Comparison of ENCODE assay signal across 8 cellular contexts in genomic region chr15:75452968-75453702, GRCh38. TPM values are rescaled to one million over a fixed set of nuclear protein-coding genes. Genes with fewer than 3 reads are reported as not detected.
DNase-seq lines count a peak whose midpoint lies in the region; ATAC-seq and TF ChIP-seq lines count a peak whose summit lies in the region.

No MANE protein-coding gene starts in this region.

- H4K20me1 ChIP-seq in SK-N-SH (ENCODE audit: insufficient read depth), result peaks cover 24% of the 10 kb centered on the region

- peak overlapping the region; percentile 93 for H3K18ac ChIP-seq in neuronal stem cell (ENCODE audit: low read length)

- peak overlapping the region; percentile 5 for H3K23ac ChIP-seq in neuronal stem cell (ENCODE audit: low read depth, low read length, poor library complexity)

- TF ChIP-seq EP300 in SK-N-SH (IDR thresholded peaks at IDR 0.05; ENCODE audit: borderline replicate concordance in 1 of 2, low read depth in 1 of 2, low read length in 1 of 2) (no peak), esophagus muscularis mucosa (IDR thresholded peaks at IDR 0.05) (no peak)

- H2AK5ac ChIP-seq in neuronal stem cell (ENCODE audit: low read depth, low read length), result peak overlapping the region; percentile 33

- TF ChIP-seq RAD21 in SK-N-SH (IDR thresholded peaks at IDR 0.05; ENCODE audit: low read length), result no peak

- no peak overlapping the region for H3K14ac ChIP-seq in neuronal stem cell (ENCODE audit: low read length)

- H3K27ac ChIP-seq in SK-N-SH (ENCODE audit: low read depth in 2 of 2, low read length in 1 of 2), result peak overlapping the region; percentile 96 to 99
- H3K27ac ChIP-seq in esophagus muscularis mucosa (replicated peaks in 1 of 4), result peak overlapping the region; percentile 97 to 100 (median 98)
- peak overlapping the region; percentile 94 for H3K27ac ChIP-seq in neuronal stem cell (replicated peaks; ENCODE audit: low read length)
- H3K27ac ChIP-seq in substantia nigra (ENCODE audit: low read depth, low read length, poor library complexity, severe bottlenecking), result peak overlapping the region; percentile 93

- ATAC-seq in SK-N-SH treated with all-trans-retinoic acid at 6 μM for 48 hours (no peak), HG03025 (IDR thresholded peaks at IDR 0.05; ENCODE audit: low FRiP score, unreplicated experiment) (no peak)

- peak overlapping the region; percentile 45 for H2BK5ac ChIP-seq in neuronal stem cell (ENCODE audit: low read length)

- H3K4me1 ChIP-seq in SK-N-SH (ENCODE audit: control insufficient read depth in 1 of 2, insufficient read depth in 2 of 2, low read depth in 1 of 2, low read length in 1 of 2) (peaks cover 5 to 23% of the 10 kb centered on the region in 2 experiments; a peak in 3 of 4 replicates), esophagus muscularis mucosa (peaks cover 26 to 43% (median 37%) of the 10 kb centered on the region in 4 donors), neuronal stem cell (ENCODE audit: control insufficient read depth in 2 of 2, insufficient read depth in 1 of 2, low read depth in 1 of 2, low read length in 2 of 2) (peaks cover 5 to 8% of the 10 kb centered on the region in 2 donors)

- H3K79me2 ChIP-seq in SK-N-SH (ENCODE audit: insufficient read depth), result peaks cover 36% of the 10 kb centered on the region

- H3K9ac ChIP-seq in SK-N-SH (peak overlapping the region; percentile 84), neuronal stem cell (ENCODE audit: low read depth, low read length, poor library complexity) (peak overlapping the region; percentile 93)

- no peak overlapping the region for H4K8ac ChIP-seq in neuronal stem cell (ENCODE audit: low read depth, low read length)

- TF ChIP-seq CTCF in SK-N-SH (IDR thresholded peaks at IDR 0.05) (peak; percentile 49), esophagus muscularis mucosa (IDR thresholded peaks at IDR 0.05) (peak in 2 of 3 experiments; percentile 4 to 18)

- no peak overlapping the region for H2AFZ ChIP-seq in SK-N-SH (ENCODE audit: low read depth)
- peak overlapping the region; percentile 67 for H2AFZ ChIP-seq in neuronal stem cell (ENCODE audit: low read length)

- CTCF ChIA-PET in SK-N-SH (lab: Yijun Ruan, JAX), result interaction anchor here (0.6 to 3.7 kb wide), 10 partner anchors 52 to 188 kb away, joined by 3 to 19 read pairs (median 3); partner anchors contain the start of genes MAN2C1 and SNUPN

- H3K9me2 ChIP-seq in SK-N-SH, result no peaks in the 10 kb centered on the region

- POLR2A ChIA-PET in SK-N-SH (lab: Yijun Ruan, JAX), result interaction anchor here (1.5 to 3.4 kb wide), 3 partner anchors 85 to 187 kb away, joined by 3 to 12 read pairs (median 6); partner anchors contain the start of genes IMP3 and MAN2C1

- H4K91ac ChIP-seq in neuronal stem cell (ENCODE audit: low read depth, low read length, poor library complexity), result no peak overlapping the region

- DNase-seq in SK-N-SH (no peak), NOMO-1 treated with DMSO at 0.1 percent for 48 hours (lab: John Stamatoyannopoulos, UW; ENCODE audit: unreplicated experiment) (peak; percentile 53), esophagus muscularis mucosa (ENCODE audit: extremely low spot score) (peak; percentile 92), neuronal stem cell (ENCODE audit: low spot score) (peak; percentile 58), substantia nigra (lab: John Stamatoyannopoulos, UW) (peak in 39 of 49 donors; percentile 4 to 76 (median 43))
- DNase-seq in activated T-cell treated with anti-CD3 and anti-CD28 coated beads, Interleukin-2, amount 50 U/mL, for 1 hour, result peak; percentile 49

- no peak overlapping the region for H2BK120ac ChIP-seq in neuronal stem cell (ENCODE audit: low read depth, low read length)

- intact Hi-C loops in esophagus muscularis mucosa (cut with DNase I), result loop anchor here (5.0 kb wide), 1 partner anchor 124 kb away; the partner anchor contains the start of gene PTPN9

- peak overlapping the region; percentile 82 for H2BK15ac ChIP-seq in neuronal stem cell (ENCODE audit: low read length)

- peaks cover 12% of the 10 kb centered on the region for H3K79me1 ChIP-seq in neuronal stem cell (ENCODE audit: low read depth, low read length)

- H3K4ac ChIP-seq in neuronal stem cell (ENCODE audit: low read length), result peak overlapping the region; percentile 8

- 3% methylated on average over 35 of the region's 35 CpGs for WGBS in SK-N-SH (ENCODE audit: low lambda C conversion rate)
- 0% methylated on average over 10 of the region's 35 CpGs for whole genome bisulfite sequencing in esophagus muscularis mucosa
- no CpG with 5 or more reads among the region's 35 CpGs for WGBS in neuronal stem cell (ENCODE audit: extremely low coverage in 2 of 2, insufficient read length in 2 of 2, insufficient replicate concordance in 1 of 2), 2 donors

- H3K9me3 ChIP-seq in SK-N-SH (no peaks in the 10 kb centered on the region), esophagus muscularis mucosa (no peaks in the 10 kb centered on the region), neuronal stem cell (replicated peaks in 1 of 2; ENCODE audit: control insufficient read depth in 2 of 2, insufficient read depth in 1 of 2, low read depth in 1 of 2, low read length in 2 of 2) (no peaks in the 10 kb centered on the region)

- no peaks in the 10 kb centered on the region for H3K36me3 ChIP-seq in SK-N-SH (replicated peaks in 1 of 2; ENCODE audit: control insufficient read depth in 1 of 2, insufficient read depth in 2 of 2, low read length in 1 of 2)
- no peaks in the 10 kb centered on the region for H3K36me3 ChIP-seq in esophagus muscularis mucosa
- no peaks in the 10 kb centered on the region for H3K36me3 ChIP-seq in neuronal stem cell (replicated peaks in 1 of 2; ENCODE audit: control insufficient read depth in 2 of 2, insufficient read depth in 2 of 2, low read length in 2 of 2)

- TF ChIP-seq POLR2A in esophagus muscularis mucosa (IDR thresholded peaks at IDR 0.05; ENCODE audit: low read depth), result no peak

- H3K4me2 ChIP-seq in SK-N-SH, result peak overlapping the region; percentile 91
- peak overlapping the region; percentile 89 for H3K4me2 ChIP-seq in neuronal stem cell (ENCODE audit: insufficient read depth, low read length, poor library complexity, severe bottlenecking)

- peak overlapping the region; percentile 70 to 82 for H3K4me3 ChIP-seq in SK-N-SH (ENCODE audit: low read depth in 2 of 2, low read length in 1 of 2)
- peak overlapping the region; percentile 88 to 95 (median 92) for H3K4me3 ChIP-seq in esophagus muscularis mucosa
- peak overlapping the region; percentile 65 to 86 for H3K4me3 ChIP-seq in neuronal stem cell (ENCODE audit: low read length in 2 of 2)

- no peaks in the 10 kb centered on the region for H3K27me3 ChIP-seq in SK-N-SH (ENCODE audit: insufficient read depth)
- no peaks in the 10 kb centered on the region for H3K27me3 ChIP-seq in esophagus muscularis mucosa
- peaks cover 0 to 1% (median 0%) of the 10 kb centered on the region in 3 experiments for H3K27me3 ChIP-seq in neuronal stem cell (ENCODE audit: control insufficient read depth in 3 of 3, insufficient read depth in 3 of 3, low read depth in 1 of 3, low read length in 3 of 3)

- no peak overlapping the region for H2BK12ac ChIP-seq in neuronal stem cell (ENCODE audit: low read length)

- peaks cover 39% of the 10 kb centered on the region for H3F3A ChIP-seq in SK-N-SH (replicated peaks; ENCODE audit: insufficient read depth)

TF ChIP-seq in SK-N-SH, 30 proteins besides CTCF, POLR2A, EP300 and RAD21 (continues in another document):
- TF ChIP-seq EZH2phosphoT487 (IDR thresholded peaks at IDR 0.05; ENCODE audit: borderline replicate concordance, low read depth), result no peak
- no peak for TF ChIP-seq TCF12 (IDR thresholded peaks at IDR 0.05)
- no peak for TF ChIP-seq FOSL2 (IDR thresholded peaks at IDR 0.05; ENCODE audit: borderline replicate concordance, low read depth)
- no peak for TF ChIP-seq NRF1 (IDR thresholded peaks at IDR 0.05; ENCODE audit: low read depth, low read length)
- no peak for TF ChIP-seq GABPA (IDR thresholded peaks at IDR 0.05; ENCODE audit: low read depth)
- TF ChIP-seq, protein P1, sequence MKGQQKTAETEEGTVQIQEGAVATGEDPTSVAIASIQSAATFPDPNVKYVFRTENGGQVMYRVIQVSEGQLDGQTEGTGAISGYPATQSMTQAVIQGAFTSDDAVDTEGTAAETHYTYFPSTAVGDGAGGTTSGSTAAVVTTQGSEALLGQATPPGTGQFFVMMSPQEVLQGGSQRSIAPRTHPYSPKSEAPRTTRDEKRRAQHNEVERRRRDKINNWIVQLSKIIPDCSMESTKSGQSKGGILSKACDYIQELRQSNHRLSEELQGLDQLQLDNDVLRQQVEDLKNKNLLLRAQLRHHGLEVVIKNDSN (IDR thresholded peaks at IDR 0.05; ENCODE audit: borderline replicate concordance, low read depth), result no peak

TF ChIP-seq in SK-N-SH treated with all-trans-retinoic acid at 6 μM for 48 hours, 23 proteins besides CTCF, POLR2A, EP300 and RAD21:
- TF ChIP-seq BACH2 (CRISPR knock-in tag; IDR thresholded peaks at IDR 0.05; ENCODE audit: borderline replicate concordance) (no peak), SNAI2 (CRISPR knock-in tag; IDR thresholded peaks at IDR 0.05) (no peak), PPARA (CRISPR knock-in tag; IDR thresholded peaks at IDR 0.05; ENCODE audit: borderline replicate concordance) (no peak), ESRRG (CRISPR knock-in tag; IDR thresholded peaks at IDR 0.05) (no peak), RARB (CRISPR knock-in tag; IDR thresholded peaks at IDR 0.05) (no peak), ISL1 (CRISPR knock-in tag; IDR thresholded peaks at IDR 0.05) (no peak), CREB5 (CRISPR knock-in tag; IDR thresholded peaks at IDR 0.05; ENCODE audit: low read depth) (no peak), ZC3H10 (CRISPR knock-in tag; IDR thresholded peaks at IDR 0.05) (no peak)

RNA-seq across cellular contexts. Expression of gene SIN3A, which starts 1.6 kb away (rescaled TPM):
- 32.2 and 38.3 TPM in 2 replicates for polyA plus RNA-seq in SK-N-SH (2012; rRNA removed)
- 21.6 and 24.8 TPM in 2 replicates for polyA plus RNA-seq in SK-N-SH (2012; cell fraction: cytosol; rRNA removed)
- polyA plus RNA-seq in SK-N-SH (2012; cell fraction: nucleus; rRNA removed), result 25.4 and 35.6 TPM in 2 replicates
- total RNA-seq in esophagus muscularis mucosa, result 10 to 100 TPM; 31.1 to 53.1 (median 45.6) TPM
- polyA plus RNA-seq in neuronal stem cell (2013, experiment 1 of 2), result 42.9 TPM
- polyA plus RNA-seq in neuronal stem cell (2013, experiment 2 of 2), result 43.4 TPM
